In genomic region chr12:62468394-62468793, GRCh38 we compare ENCODE assay signal across 9 cellular contexts. TPM values are rescaled to one million over a fixed set of nuclear protein-coding genes. Genes with fewer than 3 reads are reported as not detected.
DNase-seq lines count a peak whose midpoint lies in the region; ATAC-seq, FAIRE-seq and TF ChIP-seq lines count a peak whose summit lies in the region.
"Had no signal": no experiment of that assay in that cellular context is flagged by ENCODE, and none has a peak within 500 bp of the region (broad histone marks: within the 10 kb centered on the region; RNA-seq: fewer than 3 reads in every experiment).

No MANE protein-coding gene starts in this region.

- intact Hi-C loops in GM12878 (cut with micrococcal nuclease; ENCODE audit: unreplicated experiment): no loop called here
- intact Hi-C loops in naive thymus-derived CD4-positive, alpha-beta T cell (cut with micrococcal nuclease): no loop called here

- DNase-seq in BE2C (no peak), GM12878 (ENCODE audit: low read depth, low spot score) (no peak), RCC 7860 (ENCODE audit: low spot score) (no peak), GOT3 (lab: John Stamatoyannopoulos, UW) (no peak)
- DNase-seq in naive thymus-derived CD4-positive, alpha-beta T cell: no peak
- no peak for DNase-seq in stimulated activated CD4-positive, alpha-beta T cell treated with anti-CD3 and anti-CD28 coated beads, Interleukin-2, amount 100 ng/mL, for 24 hours
- DNase-seq: T1000 had no signal

- no peak for ATAC-seq in GM12878
- ATAC-seq in naive thymus-derived CD4-positive, alpha-beta T cell: no peak
- ATAC-seq in HG03354 (IDR thresholded peaks at IDR 0.05; ENCODE audit: poor library complexity, severe bottlenecking, unreplicated experiment): no peak

- RAD21 ChIA-PET in GM12878 (lab: Charles Lee; ENCODE audit: unreplicated experiment): no interaction called here

- SMC1A ChIA-PET in GM12878 (lab: Charles Lee; ENCODE audit: uncharacterized antibody, unreplicated experiment): interaction anchor here (1.1 to 2.8 kb wide), 2 partner anchors 14 to 49 kb away, joined by 4 to 11 read pairs; no protein-coding TSS in a partner anchor

- TF ChIP-seq RAD21 in GM12878 (IDR thresholded peaks at IDR 0.05; ENCODE audit: insufficient read depth, low read depth, low read length): no peak

- H3K27me3 Mint-ChIP-seq in naive thymus-derived CD4-positive, alpha-beta T cell: no peaks in the 10 kb centered on the region

- no peaks in the 10 kb centered on the region for H4K20me1 ChIP-seq in GM12878 (ENCODE audit: control insufficient read depth, insufficient read depth)

- H3K27me3 ChIP-seq in BE2C (no peaks in the 10 kb centered on the region), HUES48 (ENCODE audit: control insufficient read depth, insufficient read depth, low read length) (0 out of 2 replicates have a peak, but pooled peaks cover 5% of the 10 kb centered on the region), GM12878 (replicated peaks in 1 of 2; ENCODE audit: control insufficient read depth in 2 of 2, insufficient read depth in 2 of 2, low read length in 1 of 2) (no peaks in the 10 kb centered on the region)
- peaks cover 0 to 4% of the 10 kb centered on the region in 2 donors for H3K27me3 ChIP-seq in naive thymus-derived CD4-positive, alpha-beta T cell (ENCODE audit: control insufficient read depth in 2 of 2, insufficient read depth in 2 of 2, low read length in 2 of 2)

- WGBS in GM12878 (ENCODE audit: insufficient coverage, insufficient replicate concordance, low lambda C conversion rate, missing lambda C conversion rate): 27% methylated on average over 2 of the region's 2 CpGs

- H3K4me3 ChIP-seq in BE2C (ENCODE audit: low read depth, low read length): peak overlapping the region; percentile 97
- H3K4me3 ChIP-seq in HUES48 (ENCODE audit: low read depth, low read length): peak overlapping the region; percentile 97
- peak overlapping the region; percentile 87; the same call in 1 of the 2 replicates for H3K4me3 ChIP-seq in GM12878
- H3K4me3 ChIP-seq in naive thymus-derived CD4-positive, alpha-beta T cell (ENCODE audit: low read length): no peak overlapping the region

- CTCF ChIA-PET in GM12878 (lab: Yijun Ruan, JAX): interaction anchor here (3.3 kb wide), 1 partner anchor 31 kb away, joined by 22 read pairs; no protein-coding TSS in a partner anchor
- CTCF ChIA-PET in naive thymus-derived CD4-positive, alpha-beta T cell (lab: Charles Lee): no interaction called here

- H3K36me3 Mint-ChIP-seq in naive thymus-derived CD4-positive, alpha-beta T cell: peaks cover 3 to 6% (median 5%) of the 10 kb centered on the region in 5 donors

- in situ Hi-C loops in GM12878 (cut with MboI): no loop called here

- no peak for TF ChIP-seq POLR2A in GM12878 (IDR thresholded peaks at IDR 0.05; ENCODE audit: low read depth, low read length)

- peak overlapping the region in 2 of 9 donors; percentile 96 to 98 for H3K27ac Mint-ChIP-seq in naive thymus-derived CD4-positive, alpha-beta T cell

- BruUV-seq in GM12878 (replicated peaks; lab: Mats Ljungman, UMichigan): no TSS peak

- no peak for FAIRE-seq in GM12878 (lab: Jason Lieb, UNC)
- no peak for FAIRE-seq in RCC 7860 (lab: Jason Lieb, UNC)

- H2AFZ ChIP-seq in GM12878 (ENCODE audit: control insufficient read depth, low read depth, low read length): no peak overlapping the region

- POLR2A ChIA-PET in GM12878 (lab: Charles Lee): no interaction called here
- POLR2A ChIA-PET in naive thymus-derived CD4-positive, alpha-beta T cell (lab: Charles Lee): no interaction called here

- peaks cover 0 to 6% (median 4%) of the 10 kb centered on the region in 11 donors for H3K9me3 Mint-ChIP-seq in naive thymus-derived CD4-positive, alpha-beta T cell

- TF ChIP-seq CTCF in BE2C (IDR thresholded peaks at IDR 0.05; ENCODE audit: low read depth, low read length) (no peak), GM12878 (IDR thresholded peaks at IDR 0.05 in 2 of 3, conservative IDR thresholded peaks at IDR 0.05 in 1 of 3; ENCODE audit: control insufficient read depth in 2 of 3, extremely low read depth in 1 of 3, insufficient read depth in 1 of 3, low read depth in 3 of 3, low read length in 3 of 3) (no peak)

- peak overlapping the region in 9 of 10 donors; percentile 85 to 99 (median 95) for H3K4me3 Mint-ChIP-seq in naive thymus-derived CD4-positive, alpha-beta T cell

- TF ChIP-seq EP300 in GM12878 (IDR thresholded peaks at IDR 0.05; ENCODE audit: borderline replicate concordance in 1 of 2, control insufficient read depth in 1 of 2, low read depth in 2 of 2, low read length in 2 of 2): no peak

- H3K9me3 ChIP-seq in BE2C (no peaks in the 10 kb centered on the region), HUES48 (ENCODE audit: control insufficient read depth, insufficient read depth, low read length) (no peaks in the 10 kb centered on the region), GM12878 (replicated peaks; ENCODE audit: control insufficient read depth, insufficient read depth, low read length) (no peaks in the 10 kb centered on the region; the same call in 2 of the 3 replicates)
- H3K9me3 ChIP-seq in naive thymus-derived CD4-positive, alpha-beta T cell (ENCODE audit: control insufficient read depth in 2 of 3, low read length in 3 of 3): no peaks in the 10 kb centered on the region

- peaks cover 58% of the 10 kb centered on the region for H3K79me2 ChIP-seq in GM12878 (ENCODE audit: control insufficient read depth, insufficient read depth, low read length)

- peaks cover 15 to 30% (median 25%) of the 10 kb centered on the region in 7 donors for H3K4me1 Mint-ChIP-seq in naive thymus-derived CD4-positive, alpha-beta T cell

- H3K4me1 ChIP-seq in BE2C: no peaks in the 10 kb centered on the region
- H3K4me1 ChIP-seq in HUES48 (ENCODE audit: control insufficient read depth, insufficient read depth, low read length): peaks cover 10% of the 10 kb centered on the region
- no peaks in the 10 kb centered on the region for H3K4me1 ChIP-seq in GM12878 (ENCODE audit: control insufficient read depth, insufficient read depth, low read length)
- peaks cover 8 to 17% of the 10 kb centered on the region in 2 donors for H3K4me1 ChIP-seq in naive thymus-derived CD4-positive, alpha-beta T cell (ENCODE audit: control insufficient read depth in 2 of 2, insufficient read depth in 2 of 2, low read length in 2 of 2)

- peak overlapping the region; percentile 82 for H3K4me2 ChIP-seq in GM12878 (ENCODE audit: control insufficient read depth, insufficient read depth)

- H3K36me3 ChIP-seq in BE2C (no peaks in the 10 kb centered on the region), HUES48 (ENCODE audit: control insufficient read depth, insufficient read depth, low read length) (no peaks in the 10 kb centered on the region), GM12878 (ENCODE audit: control insufficient read depth in 2 of 2, insufficient read depth in 2 of 2, low read length in 1 of 2) (no peaks in the 10 kb centered on the region; a peak in 1 of 4 replicates)
- H3K36me3 ChIP-seq in naive thymus-derived CD4-positive, alpha-beta T cell (ENCODE audit: control insufficient read depth in 2 of 3, insufficient read depth in 3 of 3, low read length in 3 of 3): peaks cover 0 to 8% (median 0%) of the 10 kb centered on the region in 3 experiments

- H3K9ac ChIP-seq in HUES48 (ENCODE audit: low read depth, low read length) (no peak overlapping the region), GM12878 (ENCODE audit: control insufficient read depth, insufficient read depth, low read length) (peak overlapping the region; percentile 94)

- H3K27ac ChIP-seq in HUES48 (ENCODE audit: low read depth, low read length) (no peak overlapping the region), GM12878 (ENCODE audit: control insufficient read depth, insufficient read depth) (no peak overlapping the region)
- H3K27ac ChIP-seq in naive thymus-derived CD4-positive, alpha-beta T cell (ENCODE audit: low read depth, low read length): no peak overlapping the region

TF ChIP-seq in GM12878, 131 proteins besides CTCF, POLR2A, EP300 and RAD21 (continues in another document):
- TF ChIP-seq ZNF24 (IDR thresholded peaks at IDR 0.05): no peak
- TF ChIP-seq BMI1 (IDR thresholded peaks at IDR 0.05; ENCODE audit: borderline replicate concordance): no peak
- no peak for TF ChIP-seq KLF5 (IDR thresholded peaks at IDR 0.05; ENCODE audit: partially characterized antibody)
- TF ChIP-seq, protein P1, sequence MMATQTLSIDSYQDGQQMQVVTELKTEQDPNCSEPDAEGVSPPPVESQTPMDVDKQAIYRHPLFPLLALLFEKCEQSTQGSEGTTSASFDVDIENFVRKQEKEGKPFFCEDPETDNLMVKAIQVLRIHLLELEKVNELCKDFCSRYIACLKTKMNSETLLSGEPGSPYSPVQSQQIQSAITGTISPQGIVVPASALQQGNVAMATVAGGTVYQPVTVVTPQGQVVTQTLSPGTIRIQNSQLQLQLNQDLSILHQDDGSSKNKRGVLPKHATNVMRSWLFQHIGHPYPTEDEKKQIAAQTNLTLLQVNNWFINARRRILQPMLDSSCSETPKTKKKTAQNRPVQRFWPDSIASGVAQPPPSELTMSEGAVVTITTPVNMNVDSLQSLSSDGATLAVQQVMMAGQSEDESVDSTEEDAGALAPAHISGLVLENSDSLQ (IDR thresholded peaks at IDR 0.05): no peak
- TF ChIP-seq NBN (IDR thresholded peaks at IDR 0.05): no peak
- TF ChIP-seq RAD51 (IDR thresholded peaks at IDR 0.05): no peak
- no peak for TF ChIP-seq SIN3A (IDR thresholded peaks at IDR 0.05; ENCODE audit: low read depth, low read length)
- TF ChIP-seq BCL11A (IDR thresholded peaks at IDR 0.05; ENCODE audit: low read depth, low read length): no peak
- TF ChIP-seq MXI1 (IDR thresholded peaks at IDR 0.05; ENCODE audit: low read depth, low read length): no peak

RNA-seq across cellular contexts. Expression of gene MON2, which starts 1.8 kb away (rescaled TPM):
- 12.4 TPM for polyA plus RNA-seq in BE2C (2012; ENCODE audit: insufficient read depth, insufficient read length, low read depth)
- 350 and 393 TPM in 2 replicates for total RNA-seq in GM12878 (2013; cell fraction: nucleolus; rRNA removed)
- total RNA-seq in GM12878 (2014; rRNA removed) (23.8 and 24.9 TPM in 2 replicates), GM12878 (2014; rRNA removed; fragmentation: Illumina TruSeq; extraction: Trizol) (34.3 and 39.2 TPM in 2 replicates), GM12878 (2021) (28.7 and 32.4 TPM in 2 replicates)
- polyA plus RNA-seq in GM12878 (2011; ENCODE audit: low read depth): 9.7 TPM
- polyA plus RNA-seq in GM12878 (2011; rRNA removed) (22.9 and 31.9 TPM in 2 replicates), GM12878 (2014; fragmentation: Illumina TruSeq; extraction: Trizol) (27.1 and 34.6 TPM in 2 replicates), GM12878 (2014; fragmentation: Nextera tagmentation; extraction: Ambion mirVana) (1 to 10 TPM; 5.4 to 5.9 TPM), GM12878 (2014; rRNA removed) (16.9 and 17.9 TPM in 2 replicates), GM12878 (2016; fragmentation: Nextera tagmentation; extraction: Ambion mirVana) (10 to 100 TPM; 22.0 to 25.2 TPM)
- 5.5 and 10.3 TPM in 2 replicates for polyA plus RNA-seq in GM12878 (2011; cell fraction: cytosol; rRNA removed)
- polyA plus RNA-seq in GM12878 (2011; cell fraction: nucleus; rRNA removed): 54.9 TPM in 2 replicates
- polyA plus RNA-seq in GM12878 (2012): 15.3 and 21.1 TPM in 2 replicates
- polyA minus RNA-seq in GM12878 (2011; rRNA and poly(A)+ RNA removed): 34.5 and 49.2 TPM in 2 replicates
- 9.1 and 14.2 TPM in 2 replicates for polyA minus RNA-seq in GM12878 (2011; cell fraction: cytosol; rRNA and poly(A)+ RNA removed)
- polyA minus RNA-seq in GM12878 (2011; cell fraction: nucleus; rRNA and poly(A)+ RNA removed): 57.7 and 76.9 TPM in 2 replicates
- total RNA-seq in naive thymus-derived CD4-positive, alpha-beta T cell: 10 to 100 TPM; 50.0 to 96.3 (median 76.0) TPM
- polyA plus RNA-seq in naive thymus-derived CD4-positive, alpha-beta T cell: 10 to 100 TPM; 18.2 to 18.7 TPM
